ENCODE assay signal across 8 cellular contexts in genomic region chr1:201916649-201917249, GRCh38. TPM values are rescaled to one million over a fixed set of nuclear protein-coding genes. Genes with fewer than 3 reads are reported as not detected.
DNase-seq lines count a peak whose midpoint lies in the region; ATAC-seq and TF ChIP-seq lines count a peak whose summit lies in the region.

No MANE protein-coding gene starts in this region.

- no peak overlapping the region for H3K4me3 ChIP-seq in RWPE2 (ENCODE audit: severe bottlenecking)
- H3K4me3 ChIP-seq in left ventricle myocardium inferior = no peak overlapping the region
- peak overlapping the region in 2 of 3 donors; percentile 13 to 35 for H3K4me3 ChIP-seq in skeletal muscle tissue (ENCODE audit: low read length in 3 of 3)

- ATAC-seq in RWPE2 (ENCODE audit: low read depth) (peak; percentile 77; the same call in 2 of the 3 replicates), HG02759 (IDR thresholded peaks at IDR 0.05; ENCODE audit: unreplicated experiment) (no peak)

- TF ChIP-seq CTCF in RWPE2 (IDR thresholded peaks at IDR 0.05; ENCODE audit: poor library complexity, severe bottlenecking) (no peak), left ventricle myocardium inferior (IDR thresholded peaks at IDR 0.05; ENCODE audit: borderline replicate concordance) (no peak)

- H3K9me3 ChIP-seq in RWPE2 (ENCODE audit: severe bottlenecking) = no peaks in the 10 kb centered on the region
- no peaks in the 10 kb centered on the region for H3K9me3 ChIP-seq in left ventricle myocardium inferior (replicated peaks)
- no peaks in the 10 kb centered on the region for H3K9me3 ChIP-seq in skeletal muscle tissue (ENCODE audit: control insufficient read depth in 3 of 3, low read length in 3 of 3)

- intact Hi-C loops in left ventricle myocardium inferior (cut with micrococcal nuclease) = no loop called here

- H3K36me3 ChIP-seq in RWPE2 (ENCODE audit: low read depth) (no peaks in the 10 kb centered on the region), left ventricle myocardium inferior (no peaks in the 10 kb centered on the region), skeletal muscle tissue (ENCODE audit: control insufficient read depth in 3 of 3, insufficient read depth in 3 of 3, low read length in 3 of 3) (peaks cover 0 to 4% (median 0%) of the 10 kb centered on the region in 3 donors)

- peak overlapping the region in 2 of 3 donors; percentile 6 to 54 for H3K9ac ChIP-seq in skeletal muscle tissue (ENCODE audit: low read depth in 1 of 3, low read length in 3 of 3)

- H3K27me3 ChIP-seq in RWPE2 (ENCODE audit: insufficient read depth, poor library complexity, severe bottlenecking) (no peaks in the 10 kb centered on the region), left ventricle myocardium inferior (ENCODE audit: low read depth) (no peaks in the 10 kb centered on the region), skeletal muscle tissue (ENCODE audit: control insufficient read depth in 3 of 3, insufficient read depth in 3 of 3, low read length in 3 of 3) (no peaks in the 10 kb centered on the region)

- H3K27ac ChIP-seq in RWPE2 (ENCODE audit: poor library complexity, severe bottlenecking) (no peak overlapping the region), left ventricle myocardium inferior (replicated peaks) (peak overlapping the region; percentile 77), skeletal muscle tissue (ENCODE audit: low read depth, low read length) (peak overlapping the region; percentile 63)

- DNase-seq in H4 (ENCODE audit: low spot score) = peak; percentile 92
- no peak for DNase-seq in RWPE2 (ENCODE audit: low spot score)
- peak; percentile 41 for DNase-seq in left ventricle myocardium inferior
- DNase-seq in GDM1 (lab: John Stamatoyannopoulos, UW) = no peak
- DNase-seq in epidermal melanocyte (ENCODE audit: insufficient read length, low spot score) = no peak
- DNase-seq in globus pallidus (ENCODE audit: low spot score) = no peak

- H3K4me1 ChIP-seq in RWPE2 (ENCODE audit: insufficient read depth, poor library complexity, severe bottlenecking) (peaks cover 12% of the 10 kb centered on the region), left ventricle myocardium inferior (peaks cover 31% of the 10 kb centered on the region), skeletal muscle tissue (ENCODE audit: control insufficient read depth in 3 of 3, insufficient read depth in 3 of 3, low read length in 3 of 3) (peaks cover 39 to 75% (median 40%) of the 10 kb centered on the region in 3 donors)

RNA-seq across cellular contexts. Expression of gene SHISA4, which starts 28.1 kb away (rescaled TPM):
- total RNA-seq in H4 (2014; rRNA removed; shearing (Covaris generic)) = 46.3 and 56.1 TPM in 2 replicates
- total RNA-seq in left ventricle myocardium inferior = 191 TPM
- total RNA-seq in skeletal muscle tissue = 50.1 TPM

RNA-seq across cellular contexts. Expression of gene LMOD1, which starts 29.6 kb away (rescaled TPM):
- 0.10 TPM in 1 of 2 replicates, not detected in the other for total RNA-seq in H4 (2014; rRNA removed; shearing (Covaris generic))
- 9.2 TPM for total RNA-seq in left ventricle myocardium inferior
- total RNA-seq in skeletal muscle tissue = 15.1 TPM

RNA-seq across cellular contexts. Expression of gene TIMM17A, which starts 38.6 kb away (rescaled TPM):
- 132 and 143 TPM in 2 replicates for total RNA-seq in H4 (2014; rRNA removed; shearing (Covaris generic))
- total RNA-seq in left ventricle myocardium inferior = 87.5 TPM
- 25.1 TPM for total RNA-seq in skeletal muscle tissue

Comparison
In these comparisons a context has a peak if more than half of its experiments do, and no peak if none do; other contexts are left out.
1. DNase-seq: peak in H4 (single experiment) and left ventricle myocardium inferior (single experiment); none in RWPE2 (single experiment), GDM1 (single experiment), epidermal melanocyte (single experiment) and globus pallidus (single experiment).
2. H3K4me3 ChIP-seq: peak in skeletal muscle tissue (2 of 3); none in RWPE2 (single experiment) and left ventricle myocardium inferior (single experiment).